ENCODE assay signal across 23 cellular contexts in genomic region chr1:95217371-95217770, GRCh38.
"Had no signal": no experiment of that assay in that cellular context is flagged by ENCODE, and none has a peak within 500 bp of the region (broad histone marks: within the 10 kb centered on the region; RNA-seq: fewer than 3 reads in every experiment).

No MANE protein-coding gene starts in this region.

- H3K27me3 ChIP-seq: hepatocyte, ovary, right atrium auricular region, right lobe of liver, transverse colon, upper lobe of right lung had no signal

- H3K4me1 Mint-ChIP-seq: naive thymus-derived CD4-positive, alpha-beta T cell; stimulated activated naive CD8-positive, alpha-beta T cell treated with anti-CD3 and anti-CD28 coated beads, Interleukin-15, amount 100 ng/mL, for 72 hours had no signal

- H3K9me3 ChIP-seq: left ventricle myocardium inferior, mucosa of descending colon, ovary, right atrium auricular region, right lobe of liver, transverse colon, upper lobe of right lung had no signal

- H3K36me3 ChIP-seq: left ventricle myocardium inferior, ovary, right atrium auricular region, right lobe of liver, transverse colon, upper lobe of right lung had no signal

- H3K27me3 Mint-ChIP-seq: progenitor cell of endocrine pancreas had no signal

- H3K4me3 Mint-ChIP-seq: naive thymus-derived CD4-positive, alpha-beta T cell; natural killer cell treated with Interleukin-12 subunit alpha and Interleukin-12 subunit beta and Interleukin-15 and Interleukin-18, amount 100 ng/mL, for 72 hours; stimulated activated memory B cell treated with anti-CD40 and anti-IgM and Interleukin-4, amounts not matched to agents 10 μg/mL and 1 μg/mL and 100 μg/mL, for 72 hours; stimulated activated naive CD8-positive, alpha-beta T cell treated with anti-CD3 and anti-CD28 coated beads, Interleukin-15, amount 100 ng/mL, for 72 hours had no signal

- H3K27ac ChIP-seq: hepatocyte, left ventricle myocardium inferior, ovary, right atrium auricular region, right lobe of liver, transverse colon, upper lobe of right lung had no signal

- H3K27ac Mint-ChIP-seq: naive thymus-derived CD4-positive, alpha-beta T cell; natural killer cell treated with Interleukin-12 subunit alpha and Interleukin-12 subunit beta and Interleukin-15 and Interleukin-18, amount 100 ng/mL, for 72 hours; progenitor cell of endocrine pancreas; stimulated activated memory B cell treated with anti-CD40 and anti-IgM and Interleukin-4, amounts not matched to agents 10 μg/mL and 1 μg/mL and 100 μg/mL, for 72 hours had no signal

- DNase-seq: islet precursor cell; left ventricle myocardium inferior; midbrain; mucosa of descending colon; naive thymus-derived CD4-positive, alpha-beta T cell; ovary; right lobe of liver; stimulated activated CD4-positive, alpha-beta T cell treated with anti-CD3 and anti-CD28 coated beads, Interleukin-1b, Interleukin-23, amount 100 ng/mL, for 48 hours; stimulated activated CD4-positive, alpha-beta T cell treated with anti-CD3 and anti-CD28 coated beads, Interleukin-2, amount 100 ng/mL, for 48 hours; stimulated activated CD4-positive, alpha-beta T cell treated with anti-CD3 and anti-CD28 coated beads, Interleukin-4, amount 100 ng/mL, for 4 hours; stimulated activated CD8-positive, alpha-beta memory T cell treated with anti-CD3 and anti-CD28 coated beads, Interleukin-4, amount 100 ng/mL, for 48 hours; stimulated activated naive CD4-positive, alpha-beta T cell treated with Interleukin-2 at 50 U/mL for 16 hours; stimulated activated naive CD8-positive, alpha-beta T cell treated with anti-CD3 and anti-CD28 coated beads, Interleukin-15, amount 100 ng/mL, for 72 hours; substantia nigra; transverse colon; upper lobe of right lung had no signal

- ATAC-seq: mucosa of descending colon; naive thymus-derived CD4-positive, alpha-beta T cell; natural killer cell treated with Interleukin-12 subunit alpha and Interleukin-12 subunit beta and Interleukin-15 and Interleukin-18, amount 100 ng/mL, for 72 hours; right lobe of liver; stimulated activated naive CD8-positive, alpha-beta T cell treated with anti-CD3 and anti-CD28 coated beads, Interleukin-15, amount 100 ng/mL, for 72 hours; upper lobe of right lung had no signal

- H3K4me3 ChIP-seq: hepatocyte, left ventricle myocardium inferior, lung, mucosa of descending colon, ovary, right atrium auricular region, right lobe of liver, smooth muscle cell, transverse colon, upper lobe of right lung had no signal

- H3K36me3 Mint-ChIP-seq: natural killer cell treated with Interleukin-12 subunit alpha and Interleukin-12 subunit beta and Interleukin-15 and Interleukin-18, amount 100 ng/mL, for 72 hours had no signal

- H3K4me1 ChIP-seq: left ventricle myocardium inferior, right atrium auricular region, right lobe of liver, transverse colon, upper lobe of right lung had no signal
